In genomic region chrX:53239474-53239873, GRCh38 we compare ENCODE assay signal across 7 cellular contexts.
DNase-seq lines count a peak whose midpoint lies in the region; ATAC-seq lines count a peak whose summit lies in the region.

No MANE protein-coding gene starts in this region.

- peak; percentile 63 for ATAC-seq in GM21360 (IDR thresholded peaks at IDR 0.05; ENCODE audit: unreplicated experiment)

- DNase-seq in NCI-H1048 (lab: John Stamatoyannopoulos, UW) (peak; percentile 2), NCI-H2107 treated with DMSO at 0.1 percent for 48 hours (lab: John Stamatoyannopoulos, UW; ENCODE audit: unreplicated experiment) (no peak), SW 1271 (lab: John Stamatoyannopoulos, UW) (no peak), NCI-H146 treated with DMSO at 0.1 percent for 48 hours (lab: John Stamatoyannopoulos, UW; ENCODE audit: unreplicated experiment) (no peak)
- peak; percentile 56 for DNase-seq in activated T-helper 9 cell treated with anti-CD3 and anti-CD28 coated beads, Interleukin-2, amount 50 U/mL, for 16 hours (ENCODE audit: low read depth)
- peak; percentile 12 to 68 for DNase-seq in stimulated activated CD4-positive, alpha-beta T cell treated with anti-CD3 and anti-CD28 coated beads, Interleukin-1b, Interleukin-23, amount 100 ng/mL, for 4 hours (ENCODE audit: low read depth in 2 of 2)

Comparison
In these comparisons a context has a peak if more than half of its experiments do, and no peak if none do; other contexts are left out.
1. DNase-seq: peak in NCI-H1048 (single experiment), activated T-helper 9 cell treated with anti-CD3 and anti-CD28 coated beads, Interleukin-2, amount 50 U/mL, for 16 hours (single experiment) and stimulated activated CD4-positive, alpha-beta T cell treated with anti-CD3 and anti-CD28 coated beads, Interleukin-1b, Interleukin-23, amount 100 ng/mL, for 4 hours (2 of 2); none in NCI-H2107 treated with DMSO at 0.1 percent for 48 hours (single experiment), SW 1271 (0 of 2) and NCI-H146 treated with DMSO at 0.1 percent for 48 hours (single experiment).